ENCODE assay signal across 22 cellular contexts in the genomic region with DNA sequence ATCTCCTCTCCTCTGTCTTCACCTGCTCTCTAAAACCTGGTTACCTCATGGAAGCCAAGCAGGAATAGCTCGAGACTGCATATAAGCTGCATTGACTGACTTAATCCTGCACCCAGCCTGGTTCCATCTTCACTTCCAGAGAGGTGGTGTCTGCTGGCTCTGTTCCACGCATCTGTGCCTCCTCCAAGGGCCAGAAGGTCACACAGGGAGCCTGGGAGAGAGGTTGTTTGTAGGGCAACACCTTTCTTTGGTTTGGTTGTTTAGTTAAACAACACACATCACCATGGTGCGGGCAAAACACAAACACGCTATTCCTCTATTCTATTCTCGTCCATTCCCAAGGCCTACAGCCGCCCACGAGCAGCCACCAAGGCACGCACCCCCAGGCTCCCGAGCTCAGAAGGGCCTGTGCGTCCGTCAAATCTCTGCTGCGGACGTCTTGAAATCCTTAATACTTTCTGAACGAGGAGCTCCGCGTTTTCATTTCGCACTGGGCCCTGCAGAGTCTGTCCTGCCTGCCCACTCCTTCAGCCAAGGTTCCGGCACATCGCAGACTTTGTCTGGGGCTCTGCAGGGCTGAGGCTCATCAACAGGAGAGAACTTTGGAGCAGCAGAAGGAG.
"Had no signal": no experiment of that assay in that cellular context is flagged by ENCODE, and none has a peak within 500 bp of the region (broad histone marks: within the 10 kb centered on the region; RNA-seq: fewer than 3 reads in every experiment).

No MANE protein-coding gene starts in this region.

- DNase-seq: activated B cell treated with CpG ODN at 0.5 μM for 24 hours; activated CD4-positive, alpha-beta T cell treated with anti-CD3 and anti-CD28 coated beads, Interleukin-2, amount 50 U/mL, for 1 hour; activated CD8-positive, alpha-beta T cell treated with anti-CD3 and anti-CD28 coated beads for 36 hours; activated naive CD4-positive, alpha-beta T cell treated with Interleukin-2 at 50 U/mL for 16 hours; activated T-cell treated with anti-CD3 and anti-CD28 coated beads, Interleukin-2, amount 50 U/mL, for 48 hours; anterior cingulate cortex; cerebellar nuclear complex; colonic mucosa; dorsolateral prefrontal cortex; effector memory CD4-positive, alpha-beta T cell; islet precursor cell; left ventricle myocardium inferior; mesendoderm; mucosa of descending colon; nucleus accumbens; right cardiac atrium; stimulated activated CD4-positive, alpha-beta T cell treated with anti-CD3 and anti-CD28 coated beads, Interleukin-4, amount 100 ng/mL, for 1 hour; T-helper 2 cell; upper lobe of left lung had no signal

- H3K27me3 ChIP-seq: colonic mucosa, hepatocyte, upper lobe of left lung had no signal

- H3K36me3 ChIP-seq: colonic mucosa, gastroesophageal sphincter, left ventricle myocardium inferior, upper lobe of left lung had no signal

- H3K9me3 ChIP-seq: colonic mucosa, gastroesophageal sphincter, left ventricle myocardium inferior, mucosa of descending colon, upper lobe of left lung had no signal

- H3K4me3 ChIP-seq: colonic mucosa, dorsolateral prefrontal cortex, gastroesophageal sphincter, hepatocyte, left ventricle myocardium inferior, lung, mucosa of descending colon, upper lobe of left lung had no signal

- H3K79me2 ChIP-seq: hepatocyte had no signal

- H3K27ac ChIP-seq: colonic mucosa, dorsolateral prefrontal cortex, gastroesophageal sphincter, hepatocyte, left ventricle myocardium inferior had no signal

- H3K4me2 ChIP-seq: hepatocyte had no signal

- H3K4me1 ChIP-seq: colonic mucosa, gastroesophageal sphincter had no signal

- H2AFZ ChIP-seq: hepatocyte had no signal

- ATAC-seq: activated CD8-positive, alpha-beta T cell treated with anti-CD3 and anti-CD28 coated beads for 36 hours; gastroesophageal sphincter; right cardiac atrium had no signal
